18 cellular contexts compared by ENCODE assay signal in genomic region chr12:53717319-53717718, GRCh38. TPM values are rescaled to one million over a fixed set of nuclear protein-coding genes. Genes with fewer than 3 reads are reported as not detected.
A peak's percentile ranks its signal among the peaks of the same experiment; 100 is the strongest.
DNase-seq lines count a peak whose midpoint lies in the region; ATAC-seq and TF ChIP-seq lines count a peak whose summit lies in the region.
"Had no signal": no experiment of that assay in that cellular context is flagged by ENCODE, and none has a peak within 500 bp of the region (broad histone marks: within the 10 kb centered on the region; RNA-seq: fewer than 3 reads in every experiment).

No MANE protein-coding gene starts in this region.

- H3K36me3 Mint-ChIP-seq in CD4-positive, CD25-positive, alpha-beta regulatory T cell: peaks cover 58% of the 10 kb centered on the region
- peaks cover 61% of the 10 kb centered on the region for H3K36me3 Mint-ChIP-seq in endothelial cell (ENCODE audit: low read depth, unreplicated experiment)
- no peaks in the 10 kb centered on the region for H3K36me3 Mint-ChIP-seq in neural crest cell (ENCODE audit: low read depth)
- peaks cover 20% of the 10 kb centered on the region for H3K36me3 Mint-ChIP-seq in activated T-helper 1 cell treated with anti-CD3 and anti-CD28 coated beads, Interleukin-12 subunit alpha, Interleukin-12 subunit beta, Interleukin-2, Interleukin-4 antibody, amounts not matched to agents 30 ng/mL and 10 ng/mL and 1 ng/mL, durations not matched to agents 14 hours and 24 hours and 36 hours (ENCODE audit: low read depth)

- intact Hi-C loops in left cardiac atrium (cut with DNase I) (no loop called here), dorsolateral prefrontal cortex (cut with DNase I) (no loop called here)
- intact Hi-C loops in activated T-helper 1 cell treated with anti-CD3 and anti-CD28 coated beads, Interleukin-12 subunit alpha, Interleukin-12 subunit beta, Interleukin-2, Interleukin-4 antibody, amounts not matched to agents 30 ng/mL and 10 ng/mL and 1 ng/mL, durations not matched to agents 14 hours and 24 hours and 36 hours (cut with micrococcal nuclease): no loop called here

- TF ChIP-seq CTCF in endothelial cell (IDR thresholded peaks at IDR 0.05; ENCODE audit: unreplicated experiment) (no peak), neural crest cell (conservative IDR thresholded peaks at IDR 0.05) (no peak), dorsolateral prefrontal cortex (IDR thresholded peaks at IDR 0.05 in 54 of 56, conservative IDR thresholded peaks at IDR 0.05 in 2 of 56; ENCODE audit: low read depth in 1 of 56, partially characterized antibody in 56 of 56) (no peak)

- H3K4me3 ChIP-seq in CD4-positive, CD25-positive, alpha-beta regulatory T cell (ENCODE audit: low read depth, low read length): no peak overlapping the region
- H3K4me3 ChIP-seq in dorsolateral prefrontal cortex: no peak overlapping the region
- H3K4me3 ChIP-seq: BLaER1, HAP-1 had no signal

- no peak overlapping the region for H3K27ac ChIP-seq in CD4-positive, CD25-positive, alpha-beta regulatory T cell (ENCODE audit: insufficient read depth, low read length, poor library complexity, severe bottlenecking)
- no peak overlapping the region for H3K27ac ChIP-seq in dorsolateral prefrontal cortex
- H3K27ac ChIP-seq: BLaER1 had no signal

- H3K36me3 ChIP-seq in CD4-positive, CD25-positive, alpha-beta regulatory T cell (ENCODE audit: control insufficient read depth, insufficient read depth, low read length): peaks cover 92% of the 10 kb centered on the region
- H3K36me3 ChIP-seq: HAP-1 had no signal

- no peaks in the 10 kb centered on the region for H3K4me1 ChIP-seq in CD4-positive, CD25-positive, alpha-beta regulatory T cell (ENCODE audit: control insufficient read depth, insufficient read depth, low read length, poor library complexity, severe bottlenecking)
- H3K4me1 ChIP-seq: BLaER1, HAP-1 had no signal

- no peaks in the 10 kb centered on the region for H3K9me3 ChIP-seq in CD4-positive, CD25-positive, alpha-beta regulatory T cell (ENCODE audit: control insufficient read depth in 2 of 2, low read length in 2 of 2)
- H3K9me3 ChIP-seq: BLaER1, HAP-1 had no signal

- peaks cover 0 to 2% (median 0%) of the 10 kb centered on the region in 7 donors for H3K9me3 Mint-ChIP-seq in CD4-positive, CD25-positive, alpha-beta regulatory T cell
- H3K9me3 Mint-ChIP-seq in endothelial cell (ENCODE audit: unreplicated experiment): no peaks in the 10 kb centered on the region
- H3K9me3 Mint-ChIP-seq in neural crest cell: no peaks in the 10 kb centered on the region
- no peaks in the 10 kb centered on the region for H3K9me3 Mint-ChIP-seq in activated T-helper 1 cell treated with anti-CD3 and anti-CD28 coated beads, Interleukin-12 subunit alpha, Interleukin-12 subunit beta, Interleukin-2, Interleukin-4 antibody, amounts not matched to agents 30 ng/mL and 10 ng/mL and 1 ng/mL, durations not matched to agents 14 hours and 24 hours and 36 hours
- H3K9me3 Mint-ChIP-seq: CD4-positive, alpha-beta T cell had no signal

- H3K27ac Mint-ChIP-seq in CD4-positive, CD25-positive, alpha-beta regulatory T cell: peak overlapping the region in 2 of 3 donors; percentile 11 to 53
- H3K27ac Mint-ChIP-seq in endothelial cell (ENCODE audit: unreplicated experiment) (no peak overlapping the region), neural crest cell (ENCODE audit: unreplicated experiment) (peak overlapping the region; percentile 68)
- no peak overlapping the region for H3K27ac Mint-ChIP-seq in activated T-helper 1 cell treated with anti-CD3 and anti-CD28 coated beads, Interleukin-12 subunit alpha, Interleukin-12 subunit beta, Interleukin-2, Interleukin-4 antibody, amounts not matched to agents 30 ng/mL and 10 ng/mL and 1 ng/mL, durations not matched to agents 14 hours and 24 hours and 36 hours
- H3K27ac Mint-ChIP-seq: CD4-positive, alpha-beta T cell had no signal

- no peak for ATAC-seq in CD4-positive, CD25-positive, alpha-beta regulatory T cell (ENCODE audit: low read depth in 2 of 2)
- peak; percentile 90 to 91 for ATAC-seq in left cardiac atrium
- no peak for ATAC-seq in GM21529 (IDR thresholded peaks at IDR 0.05; ENCODE audit: unreplicated experiment)
- no peak for ATAC-seq in GM18907 (IDR thresholded peaks at IDR 0.05; ENCODE audit: unreplicated experiment)
- ATAC-seq: HepG2 had no signal

- no peak overlapping the region for H3K4me3 Mint-ChIP-seq in CD4-positive, CD25-positive, alpha-beta regulatory T cell
- H3K4me3 Mint-ChIP-seq in endothelial cell (ENCODE audit: unreplicated experiment) (peak overlapping the region; percentile 34), neural crest cell (no peak overlapping the region)
- no peak overlapping the region for H3K4me3 Mint-ChIP-seq in activated T-helper 1 cell treated with anti-CD3 and anti-CD28 coated beads, Interleukin-12 subunit alpha, Interleukin-12 subunit beta, Interleukin-2, Interleukin-4 antibody, amounts not matched to agents 30 ng/mL and 10 ng/mL and 1 ng/mL, durations not matched to agents 14 hours and 24 hours and 36 hours
- H3K4me3 Mint-ChIP-seq: CD4-positive, alpha-beta T cell had no signal

- peaks cover 0 to 6% (median under 1%) of the 10 kb centered on the region in 4 donors for H3K4me1 Mint-ChIP-seq in CD4-positive, CD25-positive, alpha-beta regulatory T cell
- H3K4me1 Mint-ChIP-seq in endothelial cell (ENCODE audit: unreplicated experiment) (peaks cover 9% of the 10 kb centered on the region), neural crest cell (peaks cover 2% of the 10 kb centered on the region)
- no peaks in the 10 kb centered on the region for H3K4me1 Mint-ChIP-seq in activated T-helper 1 cell treated with anti-CD3 and anti-CD28 coated beads, Interleukin-12 subunit alpha, Interleukin-12 subunit beta, Interleukin-2, Interleukin-4 antibody, amounts not matched to agents 30 ng/mL and 10 ng/mL and 1 ng/mL, durations not matched to agents 14 hours and 24 hours and 36 hours (ENCODE audit: low read depth)

- DNase-seq in CD4-positive, CD25-positive, alpha-beta regulatory T cell: no peak
- DNase-seq in endothelial cell (ENCODE audit: low spot score) (no peak), left cardiac atrium (no peak), neural crest cell (ENCODE audit: low read depth, low spot score) (no peak), dorsolateral prefrontal cortex (no peak)
- DNase-seq in activated T-helper 1 cell treated with anti-CD3 and anti-CD28 coated beads, Interleukin-12 subunit alpha, Interleukin-12 subunit beta, Interleukin-2, Interleukin-4 antibody, amounts not matched to agents 30 ng/mL and 10 ng/mL and 1 ng/mL, durations not matched to agents 14 hours and 24 hours and 36 hours (ENCODE audit: low spot score): no peak
- DNase-seq: AML-193; Calu3; CD4-positive, alpha-beta T cell; DMS 273 treated with DMSO at 0.1 percent for 48 hours had no signal

- no peaks in the 10 kb centered on the region for H3K27me3 Mint-ChIP-seq in CD4-positive, CD25-positive, alpha-beta regulatory T cell
- H3K27me3 Mint-ChIP-seq in endothelial cell (ENCODE audit: unreplicated experiment) (peaks cover 9% of the 10 kb centered on the region), neural crest cell (ENCODE audit: low read depth) (no peaks in the 10 kb centered on the region)
- no peaks in the 10 kb centered on the region for H3K27me3 Mint-ChIP-seq in activated T-helper 1 cell treated with anti-CD3 and anti-CD28 coated beads, Interleukin-12 subunit alpha, Interleukin-12 subunit beta, Interleukin-2, Interleukin-4 antibody, amounts not matched to agents 30 ng/mL and 10 ng/mL and 1 ng/mL, durations not matched to agents 14 hours and 24 hours and 36 hours (ENCODE audit: insufficient read depth)
- H3K27me3 Mint-ChIP-seq: CD4-positive, alpha-beta T cell had no signal

- H3K27me3 ChIP-seq in CD4-positive, CD25-positive, alpha-beta regulatory T cell (ENCODE audit: control insufficient read depth, insufficient read depth, low read length): no peaks in the 10 kb centered on the region
- H3K27me3 ChIP-seq in dorsolateral prefrontal cortex: no peaks in the 10 kb centered on the region
- H3K27me3 ChIP-seq: BLaER1 had no signal

RNA-seq across cellular contexts. Expression of gene CALCOCO1, which starts 9.9 kb away (rescaled TPM):
- 209 TPM for total RNA-seq in CD4-positive, CD25-positive, alpha-beta regulatory T cell
- polyA plus RNA-seq in CD4-positive, CD25-positive, alpha-beta regulatory T cell: 100 to 1,000 TPM in 3 of 4 donors, 10 to 100 TPM in 1; 91.5 to 119 (median 112) TPM
- total RNA-seq in endothelial cell (ENCODE audit: unreplicated experiment) (144 TPM), left cardiac atrium (100 to 1,000 TPM; 141 to 160 TPM), neural crest cell (32.0 and 34.0 TPM in 2 replicates), dorsolateral prefrontal cortex (100 to 1,000 TPM; 146 to 279 (median 206) TPM)
- total RNA-seq in activated T-helper 1 cell treated with anti-CD3 and anti-CD28 coated beads, Interleukin-12 subunit alpha, Interleukin-12 subunit beta, Interleukin-2, Interleukin-4 antibody, amounts not matched to agents 30 ng/mL and 10 ng/mL and 1 ng/mL, durations not matched to agents 14 hours and 24 hours and 36 hours: 17.4 and 19.2 TPM in 2 replicates

RNA-seq across cellular contexts. Expression of gene CISTR, which starts 34.5 kb away (rescaled TPM):
- total RNA-seq in CD4-positive, CD25-positive, alpha-beta regulatory T cell: not detected
- polyA plus RNA-seq in CD4-positive, CD25-positive, alpha-beta regulatory T cell: not detected
- total RNA-seq in endothelial cell (ENCODE audit: unreplicated experiment): 1.4 TPM
- total RNA-seq in left cardiac atrium: 1 to 10 TPM; 1.4 to 1.9 TPM
- total RNA-seq in neural crest cell: 0.61 TPM in 1 of 2 replicates, not detected in the other
- total RNA-seq in dorsolateral prefrontal cortex: 1 to 10 TPM in 52 of 120 experiments, under 1 TPM in 9, not detected in 59; 0.86 to 3.7 (median 1.4) TPM
- not detected in 2 replicates for total RNA-seq in activated T-helper 1 cell treated with anti-CD3 and anti-CD28 coated beads, Interleukin-12 subunit alpha, Interleukin-12 subunit beta, Interleukin-2, Interleukin-4 antibody, amounts not matched to agents 30 ng/mL and 10 ng/mL and 1 ng/mL, durations not matched to agents 14 hours and 24 hours and 36 hours
- total RNA-seq: A673; Calu3; CD4-positive, alpha-beta T cell; Daoy; H1; HepG2 had no signal
- polyA plus RNA-seq: H1, HepG2 had no signal

RNA-seq across cellular contexts. Expression of gene ATP5MC2, which starts 41.4 kb away (rescaled TPM):
- 228 TPM for total RNA-seq in CD4-positive, CD25-positive, alpha-beta regulatory T cell
- 100 to 1,000 TPM; 577 to 700 (median 672) TPM for polyA plus RNA-seq in CD4-positive, CD25-positive, alpha-beta regulatory T cell
- total RNA-seq in endothelial cell (ENCODE audit: unreplicated experiment) (342 TPM), left cardiac atrium (100 to 1,000 TPM; 416 TPM), neural crest cell (596 and 603 TPM in 2 replicates), dorsolateral prefrontal cortex (100 to 1,000 TPM; 147 to 261 (median 203) TPM)
- total RNA-seq in activated T-helper 1 cell treated with anti-CD3 and anti-CD28 coated beads, Interleukin-12 subunit alpha, Interleukin-12 subunit beta, Interleukin-2, Interleukin-4 antibody, amounts not matched to agents 30 ng/mL and 10 ng/mL and 1 ng/mL, durations not matched to agents 14 hours and 24 hours and 36 hours: 363 and 383 TPM in 2 replicates

Comparison
In these comparisons a context has a peak if more than half of its experiments do, and no peak if none do; other contexts are left out.
1. ATAC-seq: peak in left cardiac atrium (2 of 2); none in CD4-positive, CD25-positive, alpha-beta regulatory T cell (0 of 2), GM21529 (single experiment) and GM18907 (single experiment).
2. H3K27ac Mint-ChIP-seq: peak in CD4-positive, CD25-positive, alpha-beta regulatory T cell (2 of 3) and neural crest cell (single experiment); none in endothelial cell (single experiment) and activated T-helper 1 cell treated with anti-CD3 and anti-CD28 coated beads, Interleukin-12 subunit alpha, Interleukin-12 subunit beta, Interleukin-2, Interleukin-4 antibody, amounts not matched to agents 30 ng/mL and 10 ng/mL and 1 ng/mL, durations not matched to agents 14 hours and 24 hours and 36 hours (single experiment).